ENCODE assay signal across 21 cellular contexts in genomic region chrX:148995661-148996060, GRCh38.
"Had no signal": no experiment of that assay in that cellular context is flagged by ENCODE, and none has a peak within 500 bp of the region (broad histone marks: within the 10 kb centered on the region; RNA-seq: fewer than 3 reads in every experiment).

No MANE protein-coding gene starts in this region.

- H3K4me3 ChIP-seq: dorsolateral prefrontal cortex, esophagus muscularis mucosa, gastroesophageal sphincter, left ventricle myocardium inferior, psoas muscle, right lobe of liver, thyroid gland had no signal

- H3K36me3 Mint-ChIP-seq: naive thymus-derived CD8-positive, alpha-beta T cell had no signal

- H3K9me3 ChIP-seq: esophagus muscularis mucosa, gastroesophageal sphincter, left ventricle myocardium inferior, neutrophil, psoas muscle, right lobe of liver, thyroid gland had no signal

- H3K36me3 ChIP-seq: esophagus muscularis mucosa, gastroesophageal sphincter, left ventricle myocardium inferior, right lobe of liver, thyroid gland had no signal

- H3K4me1 ChIP-seq: esophagus muscularis mucosa, gastroesophageal sphincter, left ventricle myocardium inferior, psoas muscle, right lobe of liver, thyroid gland had no signal

- H3K27ac Mint-ChIP-seq: naive thymus-derived CD8-positive, alpha-beta T cell; type B pancreatic cell had no signal

- H3K4me1 Mint-ChIP-seq: naive thymus-derived CD8-positive, alpha-beta T cell had no signal

- H3K27me3 ChIP-seq: gastroesophageal sphincter, neutrophil, right lobe of liver, thyroid gland had no signal

- DNase-seq: cortex of kidney; dorsolateral prefrontal cortex; effector CD8-positive, alpha-beta T cell; foreskin fibroblast; glutamatergic neuron; kidney; left cardiac atrium; left ventricle myocardium inferior; mesendoderm; naive thymus-derived CD8-positive, alpha-beta T cell; psoas muscle; retina; right lobe of liver; stimulated activated CD4-positive, alpha-beta T cell treated with anti-CD3 and anti-CD28 coated beads, Interleukin-2, amount 100 ng/mL, for 24 hours; stimulated activated naive CD4-positive, alpha-beta T cell treated with Interleukin-2 at 50 U/mL for 16 hours; thyroid gland had no signal

- H3K4me3 Mint-ChIP-seq: naive thymus-derived CD8-positive, alpha-beta T cell; type B pancreatic cell had no signal

- H3K27ac ChIP-seq: dorsolateral prefrontal cortex, epithelial cell of prostate, esophagus muscularis mucosa, gastroesophageal sphincter, left ventricle myocardium inferior, neutrophil, psoas muscle, right lobe of liver, thyroid gland had no signal

- ATAC-seq: gastroesophageal sphincter; left cardiac atrium; naive thymus-derived CD8-positive, alpha-beta T cell; psoas muscle; right lobe of liver had no signal

- H3K27me3 Mint-ChIP-seq: naive thymus-derived CD8-positive, alpha-beta T cell; type B pancreatic cell had no signal

- H3K9me3 Mint-ChIP-seq: naive thymus-derived CD8-positive, alpha-beta T cell had no signal
